ENCODE assay signal across 1 cellular context in the genomic region with DNA sequence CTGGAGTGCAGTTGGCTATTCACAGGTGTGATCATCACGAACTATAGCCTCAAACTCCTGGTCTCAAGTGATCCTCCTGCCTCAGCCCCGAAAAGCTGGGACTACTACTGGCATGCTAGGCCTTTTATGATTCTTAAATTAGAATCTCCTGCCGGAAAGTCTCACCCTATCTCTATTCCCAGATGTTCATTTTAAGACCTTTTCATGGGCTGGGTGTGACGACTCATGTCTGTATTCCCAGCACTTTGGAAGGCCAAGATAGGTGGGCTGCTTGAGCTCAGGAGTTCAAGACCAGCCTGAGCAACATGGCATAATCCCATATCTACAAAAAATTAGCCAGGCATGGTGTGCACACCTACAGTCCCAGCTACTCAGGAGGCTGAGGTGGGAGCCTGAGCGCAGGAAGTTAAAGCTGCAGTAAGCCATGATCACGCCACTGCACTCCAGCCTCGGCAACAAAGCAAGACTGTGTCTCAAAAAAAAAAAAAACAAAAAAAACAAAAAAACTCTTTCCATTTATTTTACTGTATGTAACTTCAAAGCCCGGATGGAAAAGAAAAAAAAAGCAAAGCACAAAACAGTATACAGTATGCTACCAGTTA.
TF ChIP-seq lines count a peak whose summit lies in the region.

No MANE protein-coding gene starts in this region.

TF ChIP-seq in HepG2, 621 proteins besides CTCF, POLR2A, EP300 and RAD21:
- TF ChIP-seq, protein P1, sequence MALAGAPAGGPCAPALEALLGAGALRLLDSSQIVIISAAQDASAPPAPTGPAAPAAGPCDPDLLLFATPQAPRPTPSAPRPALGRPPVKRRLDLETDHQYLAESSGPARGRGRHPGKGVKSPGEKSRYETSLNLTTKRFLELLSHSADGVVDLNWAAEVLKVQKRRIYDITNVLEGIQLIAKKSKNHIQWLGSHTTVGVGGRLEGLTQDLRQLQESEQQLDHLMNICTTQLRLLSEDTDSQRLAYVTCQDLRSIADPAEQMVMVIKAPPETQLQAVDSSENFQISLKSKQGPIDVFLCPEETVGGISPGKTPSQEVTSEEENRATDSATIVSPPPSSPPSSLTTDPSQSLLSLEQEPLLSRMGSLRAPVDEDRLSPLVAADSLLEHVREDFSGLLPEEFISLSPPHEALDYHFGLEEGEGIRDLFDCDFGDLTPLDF (CRISPR knock-in tag; IDR thresholded peaks at IDR 0.05): 0 out of 2 replicates have a peak, but pooled peaks have one; percentile 27
- no peak for TF ChIP-seq ZNF7 (CRISPR knock-in tag; IDR thresholded peaks at IDR 0.05)
